ENCODE assay signal across 15 cellular contexts in the genomic region with DNA sequence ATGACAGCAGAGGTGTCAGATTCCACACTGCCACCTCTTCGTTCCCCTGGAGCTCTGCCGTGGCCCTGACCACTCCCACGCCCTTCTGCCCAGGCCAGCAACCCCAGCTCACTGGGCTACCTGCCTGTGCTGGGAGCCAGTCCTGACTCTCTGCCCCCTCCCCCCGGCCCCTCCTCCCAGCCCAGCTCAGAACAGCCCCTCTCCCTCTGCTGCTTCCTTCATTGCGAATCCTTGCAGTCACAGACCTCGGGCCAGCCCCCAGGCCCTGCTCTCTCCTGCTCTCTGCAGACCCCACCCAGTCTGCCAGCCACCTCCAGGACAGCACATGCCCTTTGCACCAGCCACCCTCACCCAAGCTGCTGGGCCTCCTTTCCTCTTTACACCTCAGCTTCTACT.
"Had no signal": no experiment of that assay in that cellular context is flagged by ENCODE, and none has a peak within 500 bp of the region (broad histone marks: within the 10 kb centered on the region; RNA-seq: fewer than 3 reads in every experiment).

No MANE protein-coding gene starts in this region.

- ATAC-seq: activated CD8-positive, alpha-beta T cell treated with anti-CD3 and anti-CD28 coated beads for 36 hours; body of pancreas; left lung; mucosa of descending colon had no signal

- H3K27me3 ChIP-seq: body of pancreas, tibial nerve, vagina had no signal

- H3K9me3 ChIP-seq: body of pancreas, left lung, mucosa of descending colon, tibial nerve, vagina had no signal

- H3K27ac ChIP-seq: body of pancreas, epithelial cell of prostate, left lung, tibial nerve, vagina had no signal

- H3K4me1 ChIP-seq: body of pancreas, left lung, tibial nerve, vagina had no signal

- H3K36me3 ChIP-seq: left lung, tibial nerve, vagina had no signal

- DNase-seq: activated CD4-positive, alpha-beta T cell treated with anti-CD3 and anti-CD28 coated beads, Interleukin-2, amount 10 ng/mL, durations not matched to agents 24 days and 14 days; activated CD8-positive, alpha-beta T cell treated with anti-CD3 and anti-CD28 coated beads for 36 hours; activated naive CD4-positive, alpha-beta T cell treated with anti-CD3 and anti-CD28 coated beads for 36 hours; activated T-cell treated with anti-CD3 and anti-CD28 coated beads, Interleukin-2, amount 50 U/mL, for 24 hours; caudate nucleus; foreskin fibroblast; mucosa of descending colon; naive B cell; nucleus accumbens; T-helper 1 cell had no signal

- H3K4me3 ChIP-seq: body of pancreas, left lung, mucosa of descending colon, tibial nerve, vagina had no signal
